30 cellular contexts compared by ENCODE assay signal in genomic region chr12:4217091-4217490, GRCh38. TPM values are rescaled to one million over a fixed set of nuclear protein-coding genes. Genes with fewer than 3 reads are reported as not detected.
DNase-seq lines count a peak whose midpoint lies in the region; ATAC-seq and TF ChIP-seq lines count a peak whose summit lies in the region.
"Had no signal": no experiment of that assay in that cellular context is flagged by ENCODE, and none has a peak within 500 bp of the region (broad histone marks: within the 10 kb centered on the region; RNA-seq: fewer than 3 reads in every experiment).

No MANE protein-coding gene starts in this region.

- peaks cover 26 to 42% (median 34%) of the 10 kb centered on the region in 4 donors for H3K4me1 Mint-ChIP-seq in CD4-positive, CD25-positive, alpha-beta regulatory T cell
- peaks cover 49% of the 10 kb centered on the region for H3K4me1 Mint-ChIP-seq in activated B cell treated with CpG ODN at 0.5 μM for 24 hours
- H3K4me1 Mint-ChIP-seq in natural killer cell treated with Interleukin-12 subunit alpha and Interleukin-12 subunit beta and Interleukin-15 and Interleukin-18, amount 100 ng/mL, for 72 hours (ENCODE audit: low read depth in 2 of 2), result peaks cover 42 to 53% of the 10 kb centered on the region in 2 donors
- peaks cover 49% of the 10 kb centered on the region for H3K4me1 Mint-ChIP-seq in activated T-helper 1 cell treated with anti-CD3 and anti-CD28 coated beads, Interleukin-12 subunit alpha, Interleukin-12 subunit beta, Interleukin-2, Interleukin-4 antibody, amounts not matched to agents 30 ng/mL and 10 ng/mL and 1 ng/mL, durations not matched to agents 14 hours and 24 hours and 36 hours (ENCODE audit: low read depth)
- H3K4me1 Mint-ChIP-seq: mesothelial cell of epicardium had no signal

- peak overlapping the region in 2 of 4 donors; percentile 17 to 33 for H3K4me3 Mint-ChIP-seq in CD4-positive, CD25-positive, alpha-beta regulatory T cell
- H3K4me3 Mint-ChIP-seq in activated B cell treated with CpG ODN at 0.5 μM for 24 hours, result no peak overlapping the region
- H3K4me3 Mint-ChIP-seq in natural killer cell treated with Interleukin-12 subunit alpha and Interleukin-12 subunit beta and Interleukin-15 and Interleukin-18, amount 100 ng/mL, for 72 hours, result no peak overlapping the region
- no peak overlapping the region for H3K4me3 Mint-ChIP-seq in activated T-helper 1 cell treated with anti-CD3 and anti-CD28 coated beads, Interleukin-12 subunit alpha, Interleukin-12 subunit beta, Interleukin-2, Interleukin-4 antibody, amounts not matched to agents 30 ng/mL and 10 ng/mL and 1 ng/mL, durations not matched to agents 14 hours and 24 hours and 36 hours
- H3K4me3 Mint-ChIP-seq: activated CD4-positive, alpha-beta memory T cell treated with anti-CD3 and anti-CD28 coated beads, Interleukin-2, amount 10 ng/mL, durations not matched to agents 7 days and 5 days; endodermal cell; immature natural killer cell; mesothelial cell of epicardium had no signal

- peak overlapping the region; percentile 59 to 82 (median 72) for H3K27ac Mint-ChIP-seq in CD4-positive, CD25-positive, alpha-beta regulatory T cell
- peak overlapping the region; percentile 66 for H3K27ac Mint-ChIP-seq in activated B cell treated with CpG ODN at 0.5 μM for 24 hours
- peak overlapping the region; percentile 86 to 93 for H3K27ac Mint-ChIP-seq in natural killer cell treated with Interleukin-12 subunit alpha and Interleukin-12 subunit beta and Interleukin-15 and Interleukin-18, amount 100 ng/mL, for 72 hours
- H3K27ac Mint-ChIP-seq in activated T-helper 1 cell treated with anti-CD3 and anti-CD28 coated beads, Interleukin-12 subunit alpha, Interleukin-12 subunit beta, Interleukin-2, Interleukin-4 antibody, amounts not matched to agents 30 ng/mL and 10 ng/mL and 1 ng/mL, durations not matched to agents 14 hours and 24 hours and 36 hours, result no peak overlapping the region
- H3K27ac Mint-ChIP-seq: activated CD4-positive, alpha-beta memory T cell treated with anti-CD3 and anti-CD28 coated beads, Interleukin-2, amount 10 ng/mL, durations not matched to agents 7 days and 5 days; endodermal cell; mesothelial cell of epicardium had no signal

- H3K4me3 ChIP-seq in CD4-positive, CD25-positive, alpha-beta regulatory T cell (ENCODE audit: low read depth, low read length), result no peak overlapping the region
- H3K4me3 ChIP-seq: esophagus squamous epithelium, hepatocyte, smooth muscle cell, thoracic aorta had no signal

- CTCF ChIA-PET in activated B cell treated with CpG ODN at 0.5 μM for 24 hours (lab: Charles Lee), result interaction anchor here (2.5 to 2.9 kb wide), 2 partner anchors 54 to 109 kb away, joined by 9 to 14 read pairs; no protein-coding TSS in a partner anchor

- H3K27me3 ChIP-seq in CD4-positive, CD25-positive, alpha-beta regulatory T cell (ENCODE audit: control insufficient read depth, insufficient read depth, low read length), result no peaks in the 10 kb centered on the region
- H3K27me3 ChIP-seq: hepatocyte had no signal

- no peaks in the 10 kb centered on the region for H3K9me3 ChIP-seq in CD4-positive, CD25-positive, alpha-beta regulatory T cell (ENCODE audit: control insufficient read depth in 2 of 2, low read length in 2 of 2)
- H3K9me3 ChIP-seq: esophagus squamous epithelium, thoracic aorta had no signal

- no peaks in the 10 kb centered on the region for H3K9me3 Mint-ChIP-seq in CD4-positive, CD25-positive, alpha-beta regulatory T cell
- H3K9me3 Mint-ChIP-seq in activated B cell treated with CpG ODN at 0.5 μM for 24 hours, result no peaks in the 10 kb centered on the region
- no peaks in the 10 kb centered on the region for H3K9me3 Mint-ChIP-seq in natural killer cell treated with Interleukin-12 subunit alpha and Interleukin-12 subunit beta and Interleukin-15 and Interleukin-18, amount 100 ng/mL, for 72 hours
- H3K9me3 Mint-ChIP-seq in activated T-helper 1 cell treated with anti-CD3 and anti-CD28 coated beads, Interleukin-12 subunit alpha, Interleukin-12 subunit beta, Interleukin-2, Interleukin-4 antibody, amounts not matched to agents 30 ng/mL and 10 ng/mL and 1 ng/mL, durations not matched to agents 14 hours and 24 hours and 36 hours, result no peaks in the 10 kb centered on the region
- H3K9me3 Mint-ChIP-seq: activated CD4-positive, alpha-beta memory T cell treated with anti-CD3 and anti-CD28 coated beads, Interleukin-2, amount 10 ng/mL, durations not matched to agents 7 days and 5 days; immature natural killer cell; naive thymus-derived CD8-positive, alpha-beta T cell had no signal

- POLR2A ChIA-PET in activated B cell treated with CpG ODN at 0.5 μM for 24 hours (lab: Charles Lee), result interaction anchor here (1.1 to 6.0 kb wide), 5 partner anchors 14 to 99 kb away, joined by 4 to 189 read pairs (median 42); partner anchors contain the start of gene CCND2

- no peaks in the 10 kb centered on the region for H3K36me3 Mint-ChIP-seq in CD4-positive, CD25-positive, alpha-beta regulatory T cell
- no peaks in the 10 kb centered on the region for H3K36me3 Mint-ChIP-seq in activated B cell treated with CpG ODN at 0.5 μM for 24 hours (ENCODE audit: low read depth)
- no peaks in the 10 kb centered on the region for H3K36me3 Mint-ChIP-seq in natural killer cell treated with Interleukin-12 subunit alpha and Interleukin-12 subunit beta and Interleukin-15 and Interleukin-18, amount 100 ng/mL, for 72 hours
- no peaks in the 10 kb centered on the region for H3K36me3 Mint-ChIP-seq in activated T-helper 1 cell treated with anti-CD3 and anti-CD28 coated beads, Interleukin-12 subunit alpha, Interleukin-12 subunit beta, Interleukin-2, Interleukin-4 antibody, amounts not matched to agents 30 ng/mL and 10 ng/mL and 1 ng/mL, durations not matched to agents 14 hours and 24 hours and 36 hours (ENCODE audit: low read depth)
- H3K36me3 Mint-ChIP-seq: immature natural killer cell; mesothelial cell of epicardium; naive thymus-derived CD8-positive, alpha-beta T cell had no signal

- H3K27me3 Mint-ChIP-seq in CD4-positive, CD25-positive, alpha-beta regulatory T cell, result no peaks in the 10 kb centered on the region
- H3K27me3 Mint-ChIP-seq in activated B cell treated with CpG ODN at 0.5 μM for 24 hours, result no peaks in the 10 kb centered on the region
- no peaks in the 10 kb centered on the region for H3K27me3 Mint-ChIP-seq in natural killer cell treated with Interleukin-12 subunit alpha and Interleukin-12 subunit beta and Interleukin-15 and Interleukin-18, amount 100 ng/mL, for 72 hours
- no peaks in the 10 kb centered on the region for H3K27me3 Mint-ChIP-seq in activated T-helper 1 cell treated with anti-CD3 and anti-CD28 coated beads, Interleukin-12 subunit alpha, Interleukin-12 subunit beta, Interleukin-2, Interleukin-4 antibody, amounts not matched to agents 30 ng/mL and 10 ng/mL and 1 ng/mL, durations not matched to agents 14 hours and 24 hours and 36 hours (ENCODE audit: insufficient read depth)

- DNase-seq in CD4-positive, CD25-positive, alpha-beta regulatory T cell, result peak in 1 of 3 donors; percentile 60
- DNase-seq in GDM1 (lab: John Stamatoyannopoulos, UW), result peak; percentile 30
- no peak for DNase-seq in activated B cell treated with CpG ODN at 0.5 μM for 24 hours
- DNase-seq in natural killer cell treated with Interleukin-12 subunit alpha and Interleukin-12 subunit beta and Interleukin-15 and Interleukin-18, amount 100 ng/mL, for 72 hours (ENCODE audit: low spot score), result no peak
- no peak for DNase-seq in activated T-helper 1 cell treated with anti-CD3 and anti-CD28 coated beads, Interleukin-12 subunit alpha, Interleukin-12 subunit beta, Interleukin-2, Interleukin-4 antibody, amounts not matched to agents 30 ng/mL and 10 ng/mL and 1 ng/mL, durations not matched to agents 14 hours and 24 hours and 36 hours (ENCODE audit: low spot score)
- no peak for DNase-seq in amygdala (lab: John Stamatoyannopoulos, UW)
- DNase-seq: activated CD4-positive, alpha-beta memory T cell treated with anti-CD3 and anti-CD28 coated beads, Interleukin-2, amount 10 ng/mL, durations not matched to agents 7 days and 5 days; activated T-cell treated with anti-CD3 and anti-CD28 coated beads, Interleukin-2, amount 50 U/mL, for 1 hour; cortex of kidney; DMS79; endodermal cell; esophagus squamous epithelium; HCEC 1CT; immature natural killer cell; left ventricle myocardium superior; naive thymus-derived CD8-positive, alpha-beta T cell; NCI-H1417; NCI-H2081 treated with DMSO at 0.1 percent for 48 hours; PC-3; retina; Right ventricle myocardium superior; stimulated activated CD4-positive, alpha-beta T cell treated with anti-CD3 and anti-CD28 coated beads, Interleukin-2, amount 100 ng/mL, for 48 hours; stimulated activated naive CD4-positive, alpha-beta T cell had no signal

- ATAC-seq in CD4-positive, CD25-positive, alpha-beta regulatory T cell (ENCODE audit: low read depth in 2 of 2), result peak; percentile 22 to 45
- ATAC-seq in activated B cell treated with CpG ODN at 0.5 μM for 24 hours (ENCODE audit: low read depth) (no peak), HG03378 (IDR thresholded peaks at IDR 0.05; ENCODE audit: unreplicated experiment) (no peak)
- no peak for ATAC-seq in natural killer cell treated with Interleukin-12 subunit alpha and Interleukin-12 subunit beta and Interleukin-15 and Interleukin-18, amount 100 ng/mL, for 72 hours
- ATAC-seq: activated CD4-positive, CD25-positive, alpha-beta regulatory T cell treated with anti-CD3 and anti-CD28 coated beads, Interleukin-2, amount 50 U/mL, for 24 hours; HepG2; left ventricle myocardium superior; naive thymus-derived CD8-positive, alpha-beta T cell; PC-3 had no signal

- H3K27ac ChIP-seq in CD4-positive, CD25-positive, alpha-beta regulatory T cell (ENCODE audit: insufficient read depth, low read length, poor library complexity, severe bottlenecking), result no peak overlapping the region
- H3K27ac ChIP-seq: esophagus squamous epithelium, hepatocyte, thoracic aorta had no signal

- H3K4me1 ChIP-seq in CD4-positive, CD25-positive, alpha-beta regulatory T cell (ENCODE audit: control insufficient read depth, insufficient read depth, low read length, poor library complexity, severe bottlenecking), result peaks cover 20% of the 10 kb centered on the region

- H3K36me3 ChIP-seq in CD4-positive, CD25-positive, alpha-beta regulatory T cell (ENCODE audit: control insufficient read depth, insufficient read depth, low read length), result no peaks in the 10 kb centered on the region
- H3K36me3 ChIP-seq: esophagus squamous epithelium, thoracic aorta had no signal

- no peak for TF ChIP-seq CTCF in activated B cell treated with CpG ODN at 0.5 μM for 24 hours (IDR thresholded peaks at IDR 0.05)

- intact Hi-C loops in activated B cell treated with CpG ODN at 0.5 μM for 24 hours (cut with micrococcal nuclease), result no loop called here
- intact Hi-C loops in activated T-helper 1 cell treated with anti-CD3 and anti-CD28 coated beads, Interleukin-12 subunit alpha, Interleukin-12 subunit beta, Interleukin-2, Interleukin-4 antibody, amounts not matched to agents 30 ng/mL and 10 ng/mL and 1 ng/mL, durations not matched to agents 14 hours and 24 hours and 36 hours (cut with micrococcal nuclease), result loop anchor here (2.0 to 5.0 kb wide), 3 partner anchors 52 to 100 kb away; no protein-coding TSS in a partner anchor

RNA-seq across cellular contexts. Expression of gene CCND2, which starts 56.5 kb away (rescaled TPM):
- 206 TPM for total RNA-seq in CD4-positive, CD25-positive, alpha-beta regulatory T cell
- 10 to 100 TPM; 51.8 to 67.1 (median 62.9) TPM for polyA plus RNA-seq in CD4-positive, CD25-positive, alpha-beta regulatory T cell
- total RNA-seq in activated B cell treated with CpG ODN at 0.5 μM for 24 hours, result 230 and 237 TPM in 2 replicates
- 1,000 to 10,000 TPM in 1 of 2 donors, 100 to 1,000 TPM in 1; 942 to 1,190 TPM for total RNA-seq in natural killer cell treated with Interleukin-12 subunit alpha and Interleukin-12 subunit beta and Interleukin-15 and Interleukin-18, amount 100 ng/mL, for 72 hours
- total RNA-seq in activated T-helper 1 cell treated with anti-CD3 and anti-CD28 coated beads, Interleukin-12 subunit alpha, Interleukin-12 subunit beta, Interleukin-2, Interleukin-4 antibody, amounts not matched to agents 30 ng/mL and 10 ng/mL and 1 ng/mL, durations not matched to agents 14 hours and 24 hours and 36 hours, result 548 and 549 TPM in 2 replicates
- total RNA-seq: PC-3 had no signal

Comparison
In these comparisons a context has a peak if more than half of its experiments do, and no peak if none do; other contexts are left out.
1. ATAC-seq: peak in CD4-positive, CD25-positive, alpha-beta regulatory T cell (2 of 2); none in activated B cell treated with CpG ODN at 0.5 μM for 24 hours (single experiment), natural killer cell treated with Interleukin-12 subunit alpha and Interleukin-12 subunit beta and Interleukin-15 and Interleukin-18, amount 100 ng/mL, for 72 hours (0 of 2) and HG03378 (single experiment).